9 cellular contexts compared by ENCODE assay signal in genomic region chr12:26870491-26871419, GRCh38. TPM values are rescaled to one million over a fixed set of nuclear protein-coding genes. Genes with fewer than 3 reads are reported as not detected.
DNase-seq lines count a peak whose midpoint lies in the region; FAIRE-seq and TF ChIP-seq lines count a peak whose summit lies in the region.
"Had no signal": no experiment of that assay in that cellular context is flagged by ENCODE, and none has a peak within 500 bp of the region (broad histone marks: within the 10 kb centered on the region; RNA-seq: fewer than 3 reads in every experiment).

No MANE protein-coding gene starts in this region.

- H3K9me3 ChIP-seq in GM23248 (ENCODE audit: low read depth) (no peaks in the 10 kb centered on the region), endothelial cell of umbilical vein (replicated peaks; ENCODE audit: control insufficient read depth, insufficient read depth, low read length) (no peaks in the 10 kb centered on the region)

- H4K20me1 ChIP-seq in GM23248 (ENCODE audit: insufficient read depth) (no peaks in the 10 kb centered on the region), endothelial cell of umbilical vein (replicated peaks; ENCODE audit: control insufficient read depth, extremely low read depth, insufficient read depth, low read length) (no peaks in the 10 kb centered on the region)

- H3K27me3 ChIP-seq in GM23248 (replicated peaks; ENCODE audit: insufficient read depth): 0 out of 2 replicates have a peak, but pooled peaks cover 5% of the 10 kb centered on the region
- H3K27me3 ChIP-seq in endothelial cell of umbilical vein (ENCODE audit: control insufficient read depth in 2 of 2, insufficient read depth in 2 of 2, low read length in 2 of 2): no peaks in the 10 kb centered on the region

- H3K36me3 ChIP-seq in GM23248 (ENCODE audit: low read depth) (no peaks in the 10 kb centered on the region), endothelial cell of umbilical vein (ENCODE audit: control insufficient read depth in 2 of 2, extremely low read depth in 1 of 2, insufficient read depth in 2 of 2, low read length in 2 of 2) (no peaks in the 10 kb centered on the region)

- H3K4me2 ChIP-seq in GM23248 (ENCODE audit: unreplicated experiment) (no peak overlapping the region), endothelial cell of umbilical vein (ENCODE audit: insufficient read depth, low read length) (peak overlapping the region; percentile 41)

- H3K27me3 Mint-ChIP-seq in activated CD4-positive, alpha-beta memory T cell treated with anti-CD3 and anti-CD28 coated beads for 36 hours: no peaks in the 10 kb centered on the region

- no peaks in the 10 kb centered on the region for H3K9me3 Mint-ChIP-seq in activated CD4-positive, alpha-beta memory T cell treated with anti-CD3 and anti-CD28 coated beads for 36 hours
- H3K9me3 Mint-ChIP-seq: activated naive CD8-positive, alpha-beta T cell treated with anti-CD3 and anti-CD28 coated beads, Interleukin-2, amount 10 ng/mL, durations not matched to agents 7 days and 5 days had no signal

- H3K79me2 ChIP-seq in GM23248 (ENCODE audit: insufficient read depth): no peaks in the 10 kb centered on the region
- no peaks in the 10 kb centered on the region for H3K79me2 ChIP-seq in endothelial cell of umbilical vein (ENCODE audit: control insufficient read depth, insufficient read depth, low read length)

- H2AFZ ChIP-seq in GM23248 (no peak overlapping the region), endothelial cell of umbilical vein (ENCODE audit: low read depth, low read length) (peak overlapping the region; percentile 30)

- POLR2A ChIA-PET in endothelial cell of umbilical vein (lab: Charles Lee): interaction anchor here (0.8 kb wide), 1 partner anchor 13 kb away, joined by 3 read pairs; no protein-coding TSS in a partner anchor
- POLR2A ChIA-PET in activated CD4-positive, alpha-beta memory T cell treated with anti-CD3 and anti-CD28 coated beads for 36 hours (lab: Charles Lee): no interaction called here

- no peak for TF ChIP-seq CTCF in endothelial cell of umbilical vein (IDR thresholded peaks at IDR 0.05; ENCODE audit: extremely low read depth in 1 of 2, insufficient read depth in 1 of 2, low read depth in 1 of 2, low read length in 2 of 2)

- CTCF ChIA-PET in endothelial cell of umbilical vein (lab: Charles Lee): interaction anchor here (0.6 to 8.1 kb wide), 8 partner anchors 8 to 67 kb away, joined by 3 to 68 read pairs (median 6); partner anchors contain the start of gene ITPR2
- CTCF ChIA-PET in activated CD4-positive, alpha-beta memory T cell treated with anti-CD3 and anti-CD28 coated beads for 36 hours (lab: Charles Lee): interaction anchor here (1.3 to 3.6 kb wide), 2 partner anchors 14 to 21 kb away, joined by 4 to 16 read pairs; no protein-coding TSS in a partner anchor

- in situ Hi-C loops in GM23248 (cut with MboI): no loop called here

- H3K4me1 ChIP-seq in GM23248 (ENCODE audit: insufficient read depth) (0 out of 2 replicates have a peak, but pooled peaks cover 6% of the 10 kb centered on the region), endothelial cell of umbilical vein (ENCODE audit: control insufficient read depth, extremely low read depth, insufficient read depth, low read length) (peaks cover 16% of the 10 kb centered on the region)

- dilution Hi-C loops in endothelial cell of umbilical vein (cut with MboI; ENCODE audit: extremely low pct_ligation_motif_present, low sequenced_read_pairs): no loop called here

- no peaks in the 10 kb centered on the region for H3F3A ChIP-seq in GM23248 (ENCODE audit: insufficient read depth)

- H3K4me3 ChIP-seq in GM23248: no peak overlapping the region
- H3K4me3 ChIP-seq in endothelial cell of umbilical vein (replicated peaks in 1 of 3; ENCODE audit: insufficient read depth in 1 of 3, low read depth in 1 of 3, low read length in 3 of 3): no peak overlapping the region

- H3K27ac ChIP-seq in GM23248: no peak overlapping the region
- peak overlapping the region; percentile 47 for H3K27ac ChIP-seq in endothelial cell of umbilical vein (ENCODE audit: insufficient read depth, low read depth, low read length)

- no peak overlapping the region for H3K27ac Mint-ChIP-seq in activated CD4-positive, alpha-beta memory T cell treated with anti-CD3 and anti-CD28 coated beads for 36 hours
- H3K27ac Mint-ChIP-seq: activated naive CD8-positive, alpha-beta T cell treated with anti-CD3 and anti-CD28 coated beads, Interleukin-2, amount 10 ng/mL, durations not matched to agents 7 days and 5 days had no signal

- H3K36me3 Mint-ChIP-seq in activated CD4-positive, alpha-beta memory T cell treated with anti-CD3 and anti-CD28 coated beads for 36 hours: no peaks in the 10 kb centered on the region

- H3K9me1 ChIP-seq in endothelial cell of umbilical vein (replicated peaks; ENCODE audit: control insufficient read depth, extremely low read depth, insufficient read depth, low read length): peaks cover 2% of the 10 kb centered on the region

- no peak for TF ChIP-seq POLR2A in endothelial cell of umbilical vein (IDR thresholded peaks at IDR 0.05; ENCODE audit: low read depth, low read length)

- intact Hi-C loops in endothelial cell of umbilical vein (cut with micrococcal nuclease): loop anchor here (1.0 kb wide), 1 partner anchor 13 kb away; no protein-coding TSS in a partner anchor
- intact Hi-C loops in activated CD4-positive, alpha-beta memory T cell treated with anti-CD3 and anti-CD28 coated beads for 36 hours (cut with micrococcal nuclease): no loop called here

- 19 to 26% methylated on average over 11 of the region's 11 CpGs for WGBS in GM23248 (ENCODE audit: low coverage in 1 of 2, low lambda C conversion rate in 2 of 2, missing lambda C conversion rate in 2 of 2), 2 experiments

- H3K4me3 Mint-ChIP-seq in activated CD4-positive, alpha-beta memory T cell treated with anti-CD3 and anti-CD28 coated beads for 36 hours: no peak overlapping the region
- H3K4me3 Mint-ChIP-seq: activated naive CD8-positive, alpha-beta T cell treated with anti-CD3 and anti-CD28 coated beads, Interleukin-2, amount 10 ng/mL, durations not matched to agents 7 days and 5 days had no signal

- no peaks in the 10 kb centered on the region for H3K9me2 ChIP-seq in GM23248 (ENCODE audit: insufficient read depth)

- H3K4me1 Mint-ChIP-seq in activated CD4-positive, alpha-beta memory T cell treated with anti-CD3 and anti-CD28 coated beads for 36 hours (ENCODE audit: low read depth): peaks cover 10% of the 10 kb centered on the region

- H3K9ac ChIP-seq in GM23248 (no peak overlapping the region), endothelial cell of umbilical vein (replicated peaks; ENCODE audit: extremely low read depth, insufficient read depth, low read length) (peak overlapping the region; percentile 21)

- BruUV-seq in endothelial cell of umbilical vein (replicated peaks; lab: Mats Ljungman, UMichigan): no TSS peak

- FAIRE-seq in endothelial cell of umbilical vein (lab: Jason Lieb, UNC): peak; percentile 88

- DNase-seq in GM23248: peak; percentile 52
- peak; percentile 96 for DNase-seq in NCI-H2196 treated with DMSO at 0.1 percent for 48 hours (lab: John Stamatoyannopoulos, UW; ENCODE audit: unreplicated experiment)
- DNase-seq in endothelial cell of umbilical vein (ENCODE audit: low read depth, low spot score): peak; percentile 96
- DNase-seq in renal cortical epithelial cell (ENCODE audit: low read depth): peak; percentile 33
- no peak for DNase-seq in ecto neural progenitor cell (ENCODE audit: low spot score)
- DNase-seq in HPDE6-E6E7 (ENCODE audit: extremely low spot score): no peak
- DNase-seq in T1000 (lab: John Stamatoyannopoulos, UW): no peak
- no peak for DNase-seq in activated CD4-positive, alpha-beta memory T cell treated with anti-CD3 and anti-CD28 coated beads for 36 hours
- DNase-seq: activated naive CD8-positive, alpha-beta T cell treated with anti-CD3 and anti-CD28 coated beads, Interleukin-2, amount 10 ng/mL, durations not matched to agents 7 days and 5 days had no signal

TF ChIP-seq in endothelial cell of umbilical vein, 7 proteins besides CTCF, POLR2A, EP300 and RAD21:
- TF ChIP-seq GATA2 (IDR thresholded peaks at IDR 0.05; ENCODE audit: insufficient read depth, insufficient read length, low read depth, low read length) (peak; percentile 43), EZH2 (IDR thresholded peaks at IDR 0.05; ENCODE audit: borderline replicate concordance, low read depth, low read length, severe bottlenecking) (no peak)

RNA-seq across cellular contexts. Expression of gene ITPR2, which starts 37.8 kb away (rescaled TPM):
- total RNA-seq in GM23248 (2014; rRNA removed; shearing (Covaris generic)): 9.1 and 9.2 TPM in 2 replicates
- polyA plus RNA-seq in GM23248 (2016; fragmentation: Nextera tagmentation; extraction: Ambion mirVana) (3.6 and 5.0 TPM in 2 replicates), endothelial cell of umbilical vein (8.7 and 16.2 TPM in 2 replicates)
- total RNA-seq in endothelial cell of umbilical vein (86.8 and 88.5 TPM in 2 replicates), renal cortical epithelial cell (33.3 and 51.6 TPM in 2 replicates)
- 16.2 and 17.4 TPM in 2 replicates for polyA plus RNA-seq in endothelial cell of umbilical vein (2011; cell fraction: cytosol; rRNA removed)
- 41.9 and 52.4 TPM in 2 replicates for polyA plus RNA-seq in endothelial cell of umbilical vein (2011; cell fraction: nucleus; rRNA removed)
- polyA plus RNA-seq in endothelial cell of umbilical vein (2012): 72.6 and 81.9 TPM in 2 replicates
- polyA minus RNA-seq in endothelial cell of umbilical vein: 136 and 148 TPM in 2 replicates
- polyA minus RNA-seq in endothelial cell of umbilical vein (2011; cell fraction: cytosol; rRNA and poly(A)+ RNA removed): 18.2 TPM
- 292 and 418 TPM in 2 replicates for polyA minus RNA-seq in endothelial cell of umbilical vein (2011; cell fraction: nucleus; rRNA and poly(A)+ RNA removed)
- total RNA-seq in activated CD4-positive, alpha-beta memory T cell treated with anti-CD3 and anti-CD28 coated beads for 36 hours: 10 to 100 TPM; 23.7 to 25.0 TPM

Comparison
In these comparisons a context has a peak if more than half of its experiments do, and no peak if none do; other contexts are left out.
1. DNase-seq: peak in GM23248 (single experiment), NCI-H2196 treated with DMSO at 0.1 percent for 48 hours (single experiment), endothelial cell of umbilical vein (single experiment) and renal cortical epithelial cell (single experiment); none in ecto neural progenitor cell (single experiment), HPDE6-E6E7 (single experiment), T1000 (single experiment) and activated CD4-positive, alpha-beta memory T cell treated with anti-CD3 and anti-CD28 coated beads for 36 hours (single experiment).